10 cellular contexts compared by ENCODE assay signal in genomic region chr10:10520391-10521385, GRCh38.
A peak's percentile ranks its signal among the peaks of the same experiment; 100 is the strongest.
DNase-seq lines count a peak whose midpoint lies in the region; ATAC-seq and TF ChIP-seq lines count a peak whose summit lies in the region.
"Had no signal": no experiment of that assay in that cellular context is flagged by ENCODE, and none has a peak within 500 bp of the region (broad histone marks: within the 10 kb centered on the region; RNA-seq: fewer than 3 reads in every experiment).

No MANE protein-coding gene starts in this region.

- H3K9me3 ChIP-seq in psoas muscle, result no peaks in the 10 kb centered on the region
- H3K9me3 ChIP-seq: BLaER1 treated with 17β-estradiol and CSF1 and Interleukin-3, amounts not matched to agents 10 nM and 100 nM; pancreas had no signal

- no peaks in the 10 kb centered on the region for H3K36me3 ChIP-seq in psoas muscle (ENCODE audit: insufficient read depth in 1 of 2, low read depth in 1 of 2)
- H3K36me3 ChIP-seq: BLaER1 treated with 17β-estradiol and CSF1 and Interleukin-3, amounts not matched to agents 10 nM and 100 nM; pancreas had no signal

- H3K9me3 Mint-ChIP-seq in HFFc6, result peaks cover 24% of the 10 kb centered on the region
- no peaks in the 10 kb centered on the region for H3K9me3 Mint-ChIP-seq in nephron progenitor cell

- ATAC-seq in HG02970 (IDR thresholded peaks at IDR 0.05; ENCODE audit: low FRiP score, unreplicated experiment) (peak; percentile 58), psoas muscle (no peak)
- ATAC-seq: pancreas had no signal

- 80 to 84% (median 84%) methylated on average over 13 of the region's 13 CpGs for WGBS in psoas muscle, 3 donors

- no peak overlapping the region for H3K4me3 Mint-ChIP-seq in HFFc6
- no peak overlapping the region for H3K4me3 Mint-ChIP-seq in nephron progenitor cell

- no peaks in the 10 kb centered on the region for H3K36me3 Mint-ChIP-seq in HFFc6 (ENCODE audit: low read depth)
- no peaks in the 10 kb centered on the region for H3K36me3 Mint-ChIP-seq in nephron progenitor cell (ENCODE audit: low read depth)

- H3K4me3 ChIP-seq in psoas muscle, result no peak overlapping the region
- H3K4me3 ChIP-seq: BLaER1 treated with 17β-estradiol and CSF1 and Interleukin-3, amounts not matched to agents 10 nM and 100 nM; pancreas had no signal

- no peaks in the 10 kb centered on the region for H3K27me3 Mint-ChIP-seq in HFFc6 (ENCODE audit: insufficient read depth)
- peaks cover 5% of the 10 kb centered on the region for H3K27me3 Mint-ChIP-seq in nephron progenitor cell (ENCODE audit: low read depth, poor library complexity)

- no peaks in the 10 kb centered on the region for H3K4me1 ChIP-seq in psoas muscle
- H3K4me1 ChIP-seq: pancreas had no signal

- intact Hi-C loops in psoas muscle (cut with DNase I), result no loop called here

- no peak overlapping the region for H3K27ac ChIP-seq in psoas muscle
- H3K27ac ChIP-seq: pancreas had no signal

- peaks cover 2 to 8% (median 4%) of the 10 kb centered on the region in 3 donors for H3K27me3 ChIP-seq in psoas muscle (ENCODE audit: insufficient read depth in 3 of 3, low read length in 2 of 3)
- H3K27me3 ChIP-seq: BLaER1 treated with 17β-estradiol and CSF1 and Interleukin-3, amounts not matched to agents 10 nM and 100 nM; pancreas had no signal

- TF ChIP-seq CTCF in HFFc6 (IDR thresholded peaks at IDR 0.05) (no peak), psoas muscle (IDR thresholded peaks at IDR 0.05) (no peak), nephron progenitor cell (IDR thresholded peaks at IDR 0.05) (no peak)

- DNase-seq in stimulated activated CD4-positive, alpha-beta T cell treated with anti-CD3 and anti-CD28 coated beads, Interleukin-15, amount 100 ng/mL, for 24 hours, result peak; percentile 14
- DNase-seq in stimulated activated CD4-positive, alpha-beta T cell treated with anti-CD3 and anti-CD28 coated beads, Interleukin-4, amount 100 ng/mL, for 1 hour, result no peak
- DNase-seq in NCI-H69 (lab: John Stamatoyannopoulos, UW), result peak; percentile 23
- DNase-seq in HFFc6, result no peak
- DNase-seq in psoas muscle, result no peak
- DNase-seq in nephron progenitor cell, result no peak
- no peak for DNase-seq in hepatic stellate cell (ENCODE audit: low spot score)
- DNase-seq: pancreas had no signal

- H3K27ac Mint-ChIP-seq in HFFc6 (no peak overlapping the region), nephron progenitor cell (no peak overlapping the region)

- H3K4me1 Mint-ChIP-seq in HFFc6 (ENCODE audit: low read depth) (no peaks in the 10 kb centered on the region), nephron progenitor cell (peaks cover 10% of the 10 kb centered on the region)

Comparison
In these comparisons a context has a peak if more than half of its experiments do, and no peak if none do; other contexts are left out.
1. DNase-seq: peak in stimulated activated CD4-positive, alpha-beta T cell treated with anti-CD3 and anti-CD28 coated beads, Interleukin-15, amount 100 ng/mL, for 24 hours (single experiment) and NCI-H69 (single experiment); none in stimulated activated CD4-positive, alpha-beta T cell treated with anti-CD3 and anti-CD28 coated beads, Interleukin-4, amount 100 ng/mL, for 1 hour (single experiment), HFFc6 (single experiment), psoas muscle (0 of 2), nephron progenitor cell (single experiment) and hepatic stellate cell (single experiment).